ENCODE assay signal across 1 cellular context in genomic region chr4:128455076-128455345, GRCh38.
TF ChIP-seq lines count a peak whose summit lies in the region.

No MANE protein-coding gene starts in this region.

TF ChIP-seq in K562, 482 proteins besides CTCF, POLR2A, EP300 and RAD21 (continued from another document):
- TF ChIP-seq SMAD4 (CRISPR knock-in tag; conservative IDR thresholded peaks at IDR 0.05) (0 out of 2 replicates have a peak, but pooled peaks have one; percentile 27), SRSF7 (optimal IDR thresholded peaks at IDR 0.05; ENCODE audit: low read depth, low read length) (no peak), NR2C2 (CRISPR knock-in tag; IDR thresholded peaks at IDR 0.05) (no peak), NR2C2 (tag; IDR thresholded peaks at IDR 0.05) (peak; percentile 26; the same call in 1 of the 2 replicates), MEIS2 (IDR thresholded peaks at IDR 0.05; ENCODE audit: partially characterized antibody) (no peak)
TF ChIP-seq in K562: peak in this region for 3.
